ENCODE assay signal across 10 cellular contexts in the genomic region with DNA sequence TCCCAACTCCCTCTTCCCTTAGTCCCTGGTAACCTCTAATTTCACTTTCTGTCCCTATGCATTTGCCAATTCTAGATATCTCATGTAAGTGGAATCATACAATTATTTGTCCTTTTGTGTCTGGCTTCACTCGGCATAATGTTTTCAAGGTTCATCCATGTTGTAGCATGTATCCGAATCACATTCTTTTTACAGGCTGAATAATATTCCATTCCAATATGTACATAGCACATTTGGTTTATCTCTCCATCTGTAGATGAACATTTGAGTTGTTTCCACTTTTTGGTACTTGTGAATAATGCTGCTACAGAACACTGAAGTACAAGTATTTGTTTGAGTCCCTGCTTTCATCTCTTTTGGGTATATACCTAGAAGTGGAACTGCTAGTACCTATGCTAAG. TPM values are rescaled to one million over a fixed set of nuclear protein-coding genes. Genes with fewer than 3 reads are reported as not detected.
DNase-seq lines count a peak whose midpoint lies in the region; ATAC-seq and TF ChIP-seq lines count a peak whose summit lies in the region.
"Had no signal": no experiment of that assay in that cellular context is flagged by ENCODE, and none has a peak within 500 bp of the region (broad histone marks: within the 10 kb centered on the region; RNA-seq: fewer than 3 reads in every experiment).

No MANE protein-coding gene starts in this region.

- no peak overlapping the region for H3K27ac ChIP-seq in ACC112 (ENCODE audit: low read depth, low read length)

- no peaks in the 10 kb centered on the region for H3K27me3 Mint-ChIP-seq in activated naive CD8-positive, alpha-beta T cell treated with anti-CD3 and anti-CD28 coated beads for 36 hours
- H3K27me3 Mint-ChIP-seq in nephron (ENCODE audit: low read depth): no peaks in the 10 kb centered on the region

- TF ChIP-seq CTCF in GM12865 (IDR thresholded peaks at IDR 0.05; ENCODE audit: insufficient read depth, low read depth, low read length, missing control alignments): no peak
- TF ChIP-seq CTCF in nephron (IDR thresholded peaks at IDR 0.05; ENCODE audit: unreplicated experiment in 3 of 3): no peak

- H3K36me3 ChIP-seq in ACC112 (ENCODE audit: insufficient read depth, low read length): peaks cover 14% of the 10 kb centered on the region
- H3K36me3 ChIP-seq: brain microvascular endothelial cell had no signal

- peaks cover 25% of the 10 kb centered on the region for H3K36me3 Mint-ChIP-seq in activated naive CD8-positive, alpha-beta T cell treated with anti-CD3 and anti-CD28 coated beads for 36 hours
- peaks cover 11% of the 10 kb centered on the region for H3K36me3 Mint-ChIP-seq in nephron (ENCODE audit: low read depth)

- H2AFZ ChIP-seq in ACC112 (ENCODE audit: low read length, unreplicated experiment): peak overlapping the region; percentile 12

- H3K4me3 Mint-ChIP-seq in activated naive CD8-positive, alpha-beta T cell treated with anti-CD3 and anti-CD28 coated beads for 36 hours: peak overlapping the region; percentile 15
- peak overlapping the region; percentile 93 to 99 (median 97) for H3K4me3 Mint-ChIP-seq in nephron

- no peaks in the 10 kb centered on the region for H3K27me3 ChIP-seq in ACC112 (ENCODE audit: insufficient read depth, low read length)
- H3K27me3 ChIP-seq: brain microvascular endothelial cell had no signal

- peaks cover 40% of the 10 kb centered on the region for H3K79me2 ChIP-seq in ACC112 (ENCODE audit: control insufficient read depth, insufficient read depth, low read length, unreplicated experiment)

- H3K4me3 ChIP-seq in ACC112 (ENCODE audit: low read depth, low read length) (peak overlapping the region; percentile 80), GM12865 (ENCODE audit: low read depth, low read length) (peak overlapping the region; percentile 76)

- H3K4me1 ChIP-seq in ACC112 (ENCODE audit: control insufficient read depth, insufficient read depth, low read length, unreplicated experiment): peaks cover 21% of the 10 kb centered on the region

- peaks cover 36% of the 10 kb centered on the region for H3K4me1 Mint-ChIP-seq in activated naive CD8-positive, alpha-beta T cell treated with anti-CD3 and anti-CD28 coated beads for 36 hours
- peaks cover 43% of the 10 kb centered on the region for H3K4me1 Mint-ChIP-seq in nephron

- ATAC-seq in GM19395 (IDR thresholded peaks at IDR 0.05; ENCODE audit: unreplicated experiment): no peak

- H3K9me3 Mint-ChIP-seq in activated naive CD8-positive, alpha-beta T cell treated with anti-CD3 and anti-CD28 coated beads for 36 hours: peaks cover 4% of the 10 kb centered on the region
- H3K9me3 Mint-ChIP-seq in nephron: no peaks in the 10 kb centered on the region

- DNase-seq in GM12865 (ENCODE audit: low read depth) (no peak), DMS153 (lab: John Stamatoyannopoulos, UW) (no peak), nucleus accumbens (lab: John Stamatoyannopoulos, UW) (no peak), NCI-H2029 treated with DMSO at 0.1 percent for 48 hours (lab: John Stamatoyannopoulos, UW) (no peak)
- no peak for DNase-seq in activated naive CD8-positive, alpha-beta T cell treated with anti-CD3 and anti-CD28 coated beads for 36 hours
- DNase-seq: brain microvascular endothelial cell, T-helper 9 cell had no signal

- H3K27ac Mint-ChIP-seq in activated naive CD8-positive, alpha-beta T cell treated with anti-CD3 and anti-CD28 coated beads for 36 hours: peak overlapping the region; percentile 99
- H3K27ac Mint-ChIP-seq in nephron: peak overlapping the region; percentile 92 to 98 (median 94)

RNA-seq across cellular contexts. Expression of a gene that starts 0.9 kb away (rescaled TPM):
- total RNA-seq in activated naive CD8-positive, alpha-beta T cell treated with anti-CD3 and anti-CD28 coated beads for 36 hours: 10 to 100 TPM; 25.8 to 26.5 TPM
